In the genomic region with DNA sequence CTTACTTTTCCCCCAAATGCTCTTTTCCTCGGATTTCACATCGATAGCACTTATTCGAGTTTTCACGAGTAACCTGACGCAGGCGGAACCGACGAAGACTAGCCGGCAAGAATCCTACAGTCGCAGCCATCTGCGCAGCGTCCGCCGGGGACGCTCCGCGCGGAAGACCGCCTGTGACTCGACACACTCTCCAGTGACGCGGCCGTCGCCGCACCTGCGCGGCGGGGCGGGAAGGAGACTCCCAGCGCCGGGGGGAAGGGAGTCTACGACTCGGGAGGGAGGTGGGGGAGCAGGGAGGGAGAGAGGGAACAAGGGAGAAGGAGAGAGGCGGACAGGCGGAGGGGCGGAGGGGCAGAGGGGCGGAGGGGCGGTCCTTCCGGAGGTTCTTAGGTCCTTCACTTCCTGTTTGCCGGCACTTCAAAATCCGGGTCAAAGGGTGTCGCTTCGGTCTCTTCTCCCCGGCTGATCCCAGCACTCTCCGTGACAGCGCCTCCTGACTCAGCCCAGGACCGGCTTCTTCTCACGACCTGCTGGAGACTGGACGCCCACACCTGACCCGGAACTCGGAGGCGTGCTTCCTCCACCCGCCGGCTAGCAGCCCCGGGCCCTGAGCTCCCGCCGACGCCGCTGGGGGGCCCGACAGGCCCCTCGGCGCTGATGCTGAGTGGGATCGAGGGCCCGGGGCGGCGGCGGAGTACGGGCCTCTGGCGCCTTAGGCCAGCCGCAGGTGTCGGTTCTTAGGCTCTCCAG, we compare ENCODE assay signal across 8 cellular contexts. TPM values are rescaled to one million over a fixed set of nuclear protein-coding genes. Genes with fewer than 3 reads are reported as not detected.
DNase-seq lines count a peak whose midpoint lies in the region; ATAC-seq and TF ChIP-seq lines count a peak whose summit lies in the region.

A gene with protein sequence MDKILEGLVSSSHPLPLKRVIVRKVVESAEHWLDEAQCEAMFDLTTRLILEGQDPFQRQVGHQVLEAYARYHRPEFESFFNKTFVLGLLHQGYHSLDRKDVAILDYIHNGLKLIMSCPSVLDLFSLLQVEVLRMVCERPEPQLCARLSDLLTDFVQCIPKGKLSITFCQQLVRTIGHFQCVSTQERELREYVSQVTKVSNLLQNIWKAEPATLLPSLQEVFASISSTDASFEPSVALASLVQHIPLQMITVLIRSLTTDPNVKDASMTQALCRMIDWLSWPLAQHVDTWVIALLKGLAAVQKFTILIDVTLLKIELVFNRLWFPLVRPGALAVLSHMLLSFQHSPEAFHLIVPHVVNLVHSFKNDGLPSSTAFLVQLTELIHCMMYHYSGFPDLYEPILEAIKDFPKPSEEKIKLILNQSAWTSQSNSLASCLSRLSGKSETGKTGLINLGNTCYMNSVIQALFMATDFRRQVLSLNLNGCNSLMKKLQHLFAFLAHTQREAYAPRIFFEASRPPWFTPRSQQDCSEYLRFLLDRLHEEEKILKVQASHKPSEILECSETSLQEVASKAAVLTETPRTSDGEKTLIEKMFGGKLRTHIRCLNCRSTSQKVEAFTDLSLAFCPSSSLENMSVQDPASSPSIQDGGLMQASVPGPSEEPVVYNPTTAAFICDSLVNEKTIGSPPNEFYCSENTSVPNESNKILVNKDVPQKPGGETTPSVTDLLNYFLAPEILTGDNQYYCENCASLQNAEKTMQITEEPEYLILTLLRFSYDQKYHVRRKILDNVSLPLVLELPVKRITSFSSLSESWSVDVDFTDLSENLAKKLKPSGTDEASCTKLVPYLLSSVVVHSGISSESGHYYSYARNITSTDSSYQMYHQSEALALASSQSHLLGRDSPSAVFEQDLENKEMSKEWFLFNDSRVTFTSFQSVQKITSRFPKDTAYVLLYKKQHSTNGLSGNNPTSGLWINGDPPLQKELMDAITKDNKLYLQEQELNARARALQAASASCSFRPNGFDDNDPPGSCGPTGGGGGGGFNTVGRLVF (plus strand): TSS at position 415 of the 750 bp plus-strand sequence. CDS start 534 bp downstream, outside the sequence.

- no peaks in the 10 kb centered on the region for H3K36me3 ChIP-seq in kidney epithelial cell (ENCODE audit: control insufficient read depth, insufficient read depth, low read length)

- peak; percentile 1 for TF ChIP-seq CTCF in kidney epithelial cell (IDR thresholded peaks at IDR 0.05; ENCODE audit: insufficient read depth, low read length, poor library complexity, severe bottlenecking)

- peak within 1 kb of the TSS; percentile 67 for H3K4me3 ChIP-seq in kidney epithelial cell (ENCODE audit: low read depth, low read length)

- no peaks in the 10 kb centered on the region for H3K27me3 ChIP-seq in kidney epithelial cell (ENCODE audit: control insufficient read depth, insufficient read depth, low read length)

- ATAC-seq in GM19035 (IDR thresholded peaks at IDR 0.05; ENCODE audit: unreplicated experiment) (peak; percentile 72), HG03354 (IDR thresholded peaks at IDR 0.05; ENCODE audit: poor library complexity, severe bottlenecking, unreplicated experiment) (peak; percentile 80)

- peak; percentile 92 for DNase-seq in AG20443 (ENCODE audit: low spot score)
- DNase-seq in NCI-H446 treated with DMSO at 0.1 percent for 48 hours (lab: John Stamatoyannopoulos, UW): peak; percentile 85
- peak; percentile 73 for DNase-seq in activated CD4-positive, alpha-beta T cell treated with anti-CD3 and anti-CD28 coated beads for 1 hour
- DNase-seq in cerebellum (ENCODE audit: low spot score): peak; percentile 92
- DNase-seq in kidney epithelial cell (ENCODE audit: low read depth): peak; percentile 85
- DNase-seq in stimulated activated CD4-positive, alpha-beta T cell treated with anti-CD3 and anti-CD28 coated beads, Interleukin-15, amount 100 ng/mL, for 48 hours (ENCODE audit: low read depth in 2 of 2): peak; percentile 85 to 90

RNA-seq across cellular contexts. Expression of the gene that starts here (rescaled TPM):
- total RNA-seq in cerebellum (23.9 TPM), kidney epithelial cell (27.7 and 30.5 TPM in 2 replicates)

Comparison
In these comparisons a context has a peak if more than half of its experiments do, and no peak if none do; other contexts are left out.
1. Peak in every context shown above with its lines: DNase-seq, ATAC-seq and H3K4me3 ChIP-seq.